28 cellular contexts compared by ENCODE assay signal in genomic region chr4:126086041-126086440, GRCh38.
"Had no signal": no experiment of that assay in that cellular context is flagged by ENCODE, and none has a peak within 500 bp of the region (broad histone marks: within the 10 kb centered on the region; RNA-seq: fewer than 3 reads in every experiment).

No MANE protein-coding gene starts in this region.

- H3K27me3 ChIP-seq: colonic mucosa, dorsolateral prefrontal cortex, esophagus muscularis mucosa, esophagus squamous epithelium, foreskin keratinocyte, gastrocnemius medialis, gastroesophageal sphincter, heart left ventricle, heart right ventricle, hepatocyte had no signal

- H3K9me3 ChIP-seq: colonic mucosa, esophagus muscularis mucosa, esophagus squamous epithelium, gastrocnemius medialis, gastroesophageal sphincter, heart left ventricle, heart right ventricle had no signal

- H3K27ac ChIP-seq: colonic mucosa, coronary artery, dorsolateral prefrontal cortex, epithelial cell of prostate, esophagus muscularis mucosa, esophagus squamous epithelium, foreskin keratinocyte, gastrocnemius medialis, gastroesophageal sphincter, heart left ventricle, heart right ventricle, hepatocyte had no signal

- H3K79me2 ChIP-seq: hepatocyte had no signal

- H3K4me1 ChIP-seq: colonic mucosa, esophagus muscularis mucosa, esophagus squamous epithelium, foreskin keratinocyte, gastrocnemius medialis, gastroesophageal sphincter, heart left ventricle, heart right ventricle had no signal

- H3K36me3 ChIP-seq: colonic mucosa, esophagus muscularis mucosa, esophagus squamous epithelium, gastrocnemius medialis, gastroesophageal sphincter, heart left ventricle, heart right ventricle had no signal

- ATAC-seq: effector memory CD8-positive, alpha-beta T cell; esophagus mucosa; foreskin keratinocyte; gastrocnemius medialis; gastroesophageal sphincter; heart left ventricle; heart right ventricle had no signal

- H3K4me2 ChIP-seq: hepatocyte had no signal

- DNase-seq: colonic mucosa; cortex of kidney; dermis blood vessel endothelial cell; dorsolateral prefrontal cortex; effector CD4-positive, alpha-beta T cell; effector CD8-positive, alpha-beta T cell; effector memory CD4-positive, alpha-beta T cell; effector memory CD8-positive, alpha-beta T cell; endodermal cell; erythroblast; esophagus squamous epithelium; foreskin fibroblast; foreskin keratinocyte; foreskin melanocyte; gastrocnemius medialis; glutamatergic neuron; head of caudate nucleus; heart left ventricle; heart right ventricle had no signal

- H3K4me3 ChIP-seq: colonic mucosa, coronary artery, dorsolateral prefrontal cortex, esophagus muscularis mucosa, esophagus squamous epithelium, gastrocnemius medialis, gastroesophageal sphincter, heart left ventricle, heart right ventricle, hepatocyte had no signal

- H2AFZ ChIP-seq: hepatocyte had no signal

- FAIRE-seq: endometrium, endothelial cell of umbilical vein, frontal cortex had no signal
